9 cellular contexts compared by ENCODE assay signal in genomic region chr1:184610872-184611614, GRCh38.
A peak's percentile ranks its signal among the peaks of the same experiment; 100 is the strongest.
DNase-seq lines count a peak whose midpoint lies in the region; ATAC-seq and TF ChIP-seq lines count a peak whose summit lies in the region.
"Had no signal": no experiment of that assay in that cellular context is flagged by ENCODE, and none has a peak within 500 bp of the region (broad histone marks: within the 10 kb centered on the region; RNA-seq: fewer than 3 reads in every experiment).

No MANE protein-coding gene starts in this region.

- peaks cover 6% of the 10 kb centered on the region for H3K36me3 Mint-ChIP-seq in osteocyte (ENCODE audit: unreplicated experiment)

- POLR2A ChIA-PET in RWPE1 (lab: Yijun Ruan, JAX; ENCODE audit: low non-redundant PET), result interaction anchor here (0.6 kb wide), 1 partner anchor 784 kb away, joined by 3 read pairs; no protein-coding TSS in a partner anchor

- H3K27me3 ChIP-seq in heart right ventricle, result no peaks in the 10 kb centered on the region

- H3K4me3 ChIP-seq in heart right ventricle, result peak overlapping the region in 1 of 10 donors; percentile 26

- 46 to 54% methylated on average over 12 of the region's 12 CpGs for WGBS in heart right ventricle, 2 donors

- no peaks in the 10 kb centered on the region for H3K36me3 ChIP-seq in heart right ventricle

- H3K27ac Mint-ChIP-seq in osteocyte (ENCODE audit: unreplicated experiment), result no peak overlapping the region

- H3K4me3 Mint-ChIP-seq in osteocyte (ENCODE audit: unreplicated experiment), result no peak overlapping the region

- ATAC-seq in heart right ventricle (peak in 7 of 8 donors; percentile 51 to 81 (median 62)), HG02678 (IDR thresholded peaks at IDR 0.05; ENCODE audit: unreplicated experiment) (no peak)

- H3K27ac ChIP-seq in RWPE1 (peak overlapping the region; percentile 34; the same call in 1 of the 2 replicates), heart right ventricle (peak overlapping the region in 8 of 10 donors; percentile 3 to 66 (median 36))

- TF ChIP-seq CTCF in RWPE1 (conservative IDR thresholded peaks at IDR 0.05; ENCODE audit: low read depth) (no peak), heart right ventricle (IDR thresholded peaks at IDR 0.05) (no peak), osteocyte (IDR thresholded peaks at IDR 0.05) (no peak)

- H3K4me1 ChIP-seq in heart right ventricle, result peaks cover 8 to 54% (median 35%) of the 10 kb centered on the region in 9 donors

- H3K4me1 Mint-ChIP-seq in osteocyte (ENCODE audit: unreplicated experiment), result peaks cover 8% of the 10 kb centered on the region

- intact Hi-C loops in heart right ventricle (cut with DNase I), result loop anchor here in 1 of 10 donors (10.0 kb wide), 1 partner anchor 54 kb away; no protein-coding TSS in a partner anchor

- CTCF ChIA-PET in RWPE1 (lab: Yijun Ruan, JAX), result no interaction called here

- no peaks in the 10 kb centered on the region for H3K9me3 ChIP-seq in heart right ventricle

- H3K9me3 Mint-ChIP-seq in osteocyte (ENCODE audit: unreplicated experiment), result no peaks in the 10 kb centered on the region

- H3K27me3 Mint-ChIP-seq in osteocyte (ENCODE audit: unreplicated experiment), result no peaks in the 10 kb centered on the region

- peak; percentile 33 for DNase-seq in NCI-H1417 treated with DMSO at 0.1 percent for 48 hours (lab: John Stamatoyannopoulos, UW)
- no peak for DNase-seq in RWPE1 (ENCODE audit: low spot score)
- no peak for DNase-seq in heart right ventricle
- peak; percentile 48 for DNase-seq in superior temporal gyrus (ENCODE audit: extremely low spot score)
- no peak for DNase-seq in stimulated activated naive CD4-positive, alpha-beta T cell treated with Interleukin-2 at 50 U/mL for 16 hours (lab: John Stamatoyannopoulos, UW)
- no peak for DNase-seq in osteocyte (ENCODE audit: extremely low spot score, unreplicated experiment)
- DNase-seq in GDM1 (lab: John Stamatoyannopoulos, UW), result no peak
- DNase-seq: foreskin fibroblast had no signal

Comparison
In these comparisons a context has a peak if more than half of its experiments do, and no peak if none do; other contexts are left out.
1. DNase-seq: peak in NCI-H1417 treated with DMSO at 0.1 percent for 48 hours (single experiment) and superior temporal gyrus (single experiment); none in RWPE1 (single experiment), heart right ventricle (0 of 2), stimulated activated naive CD4-positive, alpha-beta T cell treated with Interleukin-2 at 50 U/mL for 16 hours (single experiment), osteocyte (single experiment) and GDM1 (single experiment).